ENCODE assay signal across 1 cellular context in the genomic region with DNA sequence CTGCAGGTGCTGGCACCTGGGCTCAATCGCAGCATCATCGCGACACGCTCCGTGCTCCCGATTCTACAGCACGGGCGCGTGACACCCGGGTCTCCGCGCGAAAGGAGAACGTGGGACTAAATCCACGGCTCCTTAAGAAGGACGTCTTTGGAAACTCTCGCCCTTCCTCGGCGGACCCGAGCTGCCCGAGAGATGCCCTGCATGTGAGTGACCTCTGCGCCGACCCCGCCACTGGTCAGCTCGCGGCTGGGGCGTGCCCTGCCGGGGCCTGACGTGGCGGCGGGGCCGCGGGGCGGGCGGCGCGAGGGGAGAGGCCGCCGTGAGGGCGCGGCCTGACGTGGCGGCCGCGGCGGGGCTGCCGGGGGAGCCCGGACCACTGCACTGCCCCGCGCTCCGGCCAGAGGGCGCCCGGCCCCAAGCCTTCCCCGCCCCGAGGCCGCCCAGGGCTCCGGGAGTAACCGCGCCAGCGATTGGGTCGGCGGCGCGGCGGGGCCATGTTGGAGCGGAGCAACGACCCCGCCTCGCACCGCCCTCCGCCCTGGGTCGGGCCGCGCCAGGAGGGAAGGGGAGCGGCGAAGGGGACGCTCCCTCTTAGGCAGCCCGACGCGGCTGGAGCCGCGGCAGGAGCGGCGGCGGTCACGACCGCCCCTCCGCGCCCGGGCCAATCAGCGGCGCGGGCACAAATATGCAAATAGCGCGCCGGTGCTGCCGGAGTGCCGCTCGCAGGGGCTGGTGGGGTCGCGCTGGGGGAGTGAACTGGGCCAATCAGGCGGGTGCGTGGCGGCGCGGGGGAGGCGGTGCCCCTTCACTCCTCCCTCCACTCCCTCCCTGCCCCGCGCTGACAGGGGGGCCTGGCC.
TF ChIP-seq lines count a peak whose summit lies in the region.

No MANE protein-coding gene starts in this region.

TF ChIP-seq in HepG2, 621 proteins besides CTCF, POLR2A, EP300 and RAD21 (continued from another document):
- TF ChIP-seq, protein P1, sequence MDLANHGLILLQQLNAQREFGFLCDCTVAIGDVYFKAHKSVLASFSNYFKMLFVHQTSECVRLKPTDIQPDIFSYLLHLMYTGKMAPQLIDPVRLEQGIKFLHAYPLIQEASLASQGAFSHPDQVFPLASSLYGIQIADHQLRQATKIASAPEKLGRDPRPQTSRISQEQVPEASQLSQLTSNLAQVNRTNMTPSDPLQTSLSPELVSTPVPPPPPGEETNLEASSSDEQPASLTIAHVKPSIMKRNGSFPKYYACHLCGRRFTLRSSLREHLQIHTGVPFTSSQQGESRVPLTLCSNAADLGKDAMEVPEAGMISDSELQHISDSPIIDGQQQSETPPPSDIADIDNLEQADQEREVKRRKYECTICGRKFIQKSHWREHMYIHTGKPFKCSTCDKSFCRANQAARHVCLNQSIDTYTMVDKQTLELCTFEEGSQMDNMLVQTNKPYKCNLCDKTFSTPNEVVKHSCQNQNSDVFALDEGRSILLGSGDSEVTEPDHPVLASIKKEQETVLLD (CRISPR knock-in tag; IDR thresholded peaks at IDR 0.05; ENCODE audit: low read depth) = peak; percentile 92; the same call in 1 of the 2 replicates
- TF ChIP-seq ZFP36 (IDR thresholded peaks at IDR 0.05; ENCODE audit: borderline replicate concordance, low read depth, low read length, partially characterized antibody) (no peak), AKNA (CRISPR knock-in tag; IDR thresholded peaks at IDR 0.05; ENCODE audit: borderline replicate concordance) (peak; percentile 88), POLR2G (IDR thresholded peaks at IDR 0.05; ENCODE audit: low read depth, low read length) (peak; percentile 88), RARG (CRISPR knock-in tag; IDR thresholded peaks at IDR 0.05; ENCODE audit: low read depth) (no peak), SATB2 (CRISPR knock-in tag; IDR thresholded peaks at IDR 0.05) (0 out of 2 replicates have a peak, but pooled peaks have one; percentile 64), CENPX (CRISPR knock-in tag; IDR thresholded peaks at IDR 0.05) (no peak), NRL (CRISPR knock-in tag; IDR thresholded peaks at IDR 0.05; ENCODE audit: borderline replicate concordance) (peak; percentile 88), SIN3A (IDR thresholded peaks at IDR 0.05; ENCODE audit: borderline replicate concordance, low read depth, low read length) (peak; percentile 92; the same call in 1 of the 2 replicates), ZNF773 (CRISPR knock-in tag; IDR thresholded peaks at IDR 0.05; ENCODE audit: borderline replicate concordance) (peak; percentile 36; the same call in 1 of the 2 replicates), ZNF407 (CRISPR knock-in tag; IDR thresholded peaks at IDR 0.05; ENCODE audit: not compliant biosample characterization) (peak; percentile 44), SOX5 (CRISPR knock-in tag; IDR thresholded peaks at IDR 0.05; ENCODE audit: borderline replicate concordance) (peak; percentile 35; the same call in 1 of the 2 replicates), AHR (CRISPR knock-in tag; IDR thresholded peaks at IDR 0.05) (0 out of 2 replicates have a peak, but pooled peaks have one; percentile 31), ZFP1 (CRISPR knock-in tag; IDR thresholded peaks at IDR 0.05) (no peak), ZNF430 (CRISPR knock-in tag; IDR thresholded peaks at IDR 0.05) (peak; percentile 76), PHF5A (CRISPR knock-in tag; IDR thresholded peaks at IDR 0.05; ENCODE audit: low read depth, unreplicated experiment) (peak; percentile 83), MTA3 (CRISPR knock-in tag; IDR thresholded peaks at IDR 0.05) (no peak), TEAD3 (CRISPR knock-in tag; optimal IDR thresholded peaks at IDR 0.05; ENCODE audit: borderline replicate concordance) (peak; percentile 19), SALL2 (CRISPR knock-in tag; IDR thresholded peaks at IDR 0.05) (peak; percentile 69; the same call in 1 of the 2 replicates), ARHGAP35 (CRISPR knock-in tag; IDR thresholded peaks at IDR 0.05; ENCODE audit: borderline replicate concordance) (0 out of 2 replicates have a peak, but pooled peaks have one; percentile 26), SIX4 (CRISPR knock-in tag; IDR thresholded peaks at IDR 0.05) (0 out of 2 replicates have a peak, but pooled peaks have one; percentile 13), ZNF605 (CRISPR knock-in tag; IDR thresholded peaks at IDR 0.05) (peak; percentile 98)
- TF ChIP-seq, protein P2, sequence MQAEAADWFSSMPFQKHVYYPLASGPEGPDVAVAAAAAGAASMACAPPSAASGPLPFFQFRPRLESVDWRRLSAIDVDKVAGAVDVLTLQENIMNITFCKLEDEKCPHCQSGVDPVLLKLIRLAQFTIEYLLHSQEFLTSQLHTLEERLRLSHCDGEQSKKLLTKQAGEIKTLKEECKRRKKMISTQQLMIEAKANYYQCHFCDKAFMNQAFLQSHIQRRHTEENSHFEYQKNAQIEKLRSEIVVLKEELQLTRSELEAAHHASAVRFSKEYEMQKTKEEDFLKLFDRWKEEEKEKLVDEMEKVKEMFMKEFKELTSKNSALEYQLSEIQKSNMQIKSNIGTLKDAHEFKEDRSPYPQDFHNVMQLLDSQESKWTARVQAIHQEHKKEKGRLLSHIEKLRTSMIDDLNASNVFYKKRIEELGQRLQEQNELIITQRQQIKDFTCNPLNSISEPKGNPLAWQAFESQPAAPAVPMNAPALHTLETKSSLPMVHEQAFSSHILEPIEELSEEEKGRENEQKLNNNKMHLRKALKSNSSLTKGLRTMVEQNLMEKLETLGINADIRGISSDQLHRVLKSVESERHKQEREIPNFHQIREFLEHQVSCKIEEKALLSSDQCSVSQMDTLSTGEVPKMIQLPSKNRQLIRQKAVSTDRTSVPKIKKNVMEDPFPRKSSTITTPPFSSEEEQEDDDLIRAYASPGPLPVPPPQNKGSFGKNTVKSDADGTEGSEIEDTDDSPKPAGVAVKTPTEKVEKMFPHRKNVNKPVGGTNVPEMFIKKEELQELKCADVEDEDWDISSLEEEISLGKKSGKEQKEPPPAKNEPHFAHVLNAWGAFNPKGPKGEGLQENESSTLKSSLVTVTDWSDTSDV (CRISPR knock-in tag; IDR thresholded peaks at IDR 0.05) = peak; percentile 83; the same call in 1 of the 2 replicates
- TF ChIP-seq, protein P3, sequence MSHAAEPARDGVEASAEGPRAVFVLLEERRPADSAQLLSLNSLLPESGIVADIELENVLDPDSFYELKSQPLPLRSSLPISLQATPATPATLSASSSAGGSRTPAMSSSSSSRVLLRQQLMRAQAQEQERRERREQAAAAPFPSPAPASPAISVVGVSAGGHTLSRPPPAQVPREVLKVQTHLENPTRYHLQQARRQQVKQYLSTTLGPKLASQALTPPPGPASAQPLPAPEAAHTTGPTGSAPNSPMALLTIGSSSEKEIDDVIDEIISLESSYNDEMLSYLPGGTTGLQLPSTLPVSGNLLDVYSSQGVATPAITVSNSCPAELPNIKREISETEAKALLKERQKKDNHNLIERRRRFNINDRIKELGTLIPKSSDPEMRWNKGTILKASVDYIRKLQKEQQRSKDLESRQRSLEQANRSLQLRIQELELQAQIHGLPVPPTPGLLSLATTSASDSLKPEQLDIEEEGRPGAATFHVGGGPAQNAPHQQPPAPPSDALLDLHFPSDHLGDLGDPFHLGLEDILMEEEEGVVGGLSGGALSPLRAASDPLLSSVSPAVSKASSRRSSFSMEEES (CRISPR knock-in tag; IDR thresholded peaks at IDR 0.05) = peak; percentile 68
